ENCODE assay signal across 10 cellular contexts in the genomic region with DNA sequence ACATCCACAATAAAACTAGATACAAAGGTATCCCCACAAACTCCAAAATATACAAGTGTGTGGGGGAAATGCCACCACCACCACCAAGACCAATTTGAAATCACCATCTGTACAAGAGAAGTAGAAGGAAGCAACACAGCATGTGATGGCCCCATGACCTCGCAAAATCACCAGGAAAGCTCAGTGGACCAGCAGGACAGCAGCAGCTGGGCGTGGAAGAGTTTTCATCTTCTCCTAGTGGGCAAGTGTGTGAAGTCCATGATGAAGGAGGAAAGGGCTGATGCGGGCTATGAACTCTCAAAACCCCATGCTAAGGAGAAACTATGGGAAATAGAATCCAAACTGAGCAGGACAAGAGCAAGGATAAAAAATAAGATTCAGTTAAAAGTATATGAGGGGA. TPM values are rescaled to one million over a fixed set of nuclear protein-coding genes. Genes with fewer than 3 reads are reported as not detected.
DNase-seq lines count a peak whose midpoint lies in the region; ATAC-seq, FAIRE-seq and TF ChIP-seq lines count a peak whose summit lies in the region.
"Had no signal": no experiment of that assay in that cellular context is flagged by ENCODE, and none has a peak within 500 bp of the region (broad histone marks: within the 10 kb centered on the region; RNA-seq: fewer than 3 reads in every experiment).

No MANE protein-coding gene starts in this region.

- H3K27me3 ChIP-seq in brain microvascular endothelial cell (replicated peaks): no peaks in the 10 kb centered on the region
- H3K27me3 ChIP-seq: transverse colon had no signal

- H3K27ac Mint-ChIP-seq in natural killer cell: peak overlapping the region; percentile 45

- TF ChIP-seq POLR2A in lower leg skin (IDR thresholded peaks at IDR 0.05): no peak

- no peak overlapping the region for H3K4me3 Mint-ChIP-seq in natural killer cell

- H3K4me3 ChIP-seq in brain microvascular endothelial cell (ENCODE audit: low read depth, low read length) (no peak overlapping the region), lower leg skin (ENCODE audit: low read depth, poor library complexity, severe bottlenecking) (no peak overlapping the region)
- H3K4me3 ChIP-seq: transverse colon had no signal

- in situ Hi-C loops in brain microvascular endothelial cell (cut with HindIII; ENCODE audit: low pct_ligation_motif_present, low sequenced_read_pairs): no loop called here

- 88 to 91% methylated on average over 3 of the region's 3 CpGs for WGBS in lower leg skin, 2 donors

- peak; percentile 40 for TF ChIP-seq CTCF in brain microvascular endothelial cell (IDR thresholded peaks at IDR 0.05; ENCODE audit: low read depth, low read length, missing control alignments)
- TF ChIP-seq CTCF in natural killer cell (IDR thresholded peaks at IDR 0.05): no peak
- TF ChIP-seq CTCF in lower leg skin (IDR thresholded peaks at IDR 0.05): no peak

- H3K9me3 Mint-ChIP-seq in natural killer cell: no peaks in the 10 kb centered on the region

- DNase-seq in NCI-H2171 treated with DMSO at 0.1 percent for 48 hours (lab: John Stamatoyannopoulos, UW): peak; percentile 14
- no peak for DNase-seq in NCI-H2171 (lab: John Stamatoyannopoulos, UW)
- DNase-seq in LHCN-M2 (ENCODE audit: low read depth): peak; percentile 72
- no peak for DNase-seq in brain microvascular endothelial cell
- DNase-seq in natural killer cell: no peak
- DNase-seq in RCC 7860 (ENCODE audit: low spot score): no peak
- no peak for DNase-seq in NCI-H2107 treated with DMSO at 0.1 percent for 48 hours (lab: John Stamatoyannopoulos, UW; ENCODE audit: unreplicated experiment)
- no peak for DNase-seq in lower leg skin (ENCODE audit: low spot score in 2 of 2)
- DNase-seq: cerebellar nuclear complex, transverse colon had no signal

- ATAC-seq in natural killer cell: no peak

- H3K36me3 ChIP-seq in brain microvascular endothelial cell (replicated peaks): peaks cover 28% of the 10 kb centered on the region

- peaks cover 8% of the 10 kb centered on the region for H3K36me3 Mint-ChIP-seq in natural killer cell

- no peak overlapping the region for H3K27ac ChIP-seq in brain microvascular endothelial cell
- H3K27ac ChIP-seq: transverse colon had no signal

- FAIRE-seq in RCC 7860 (lab: Jason Lieb, UNC): no peak

- no peaks in the 10 kb centered on the region for H3K27me3 Mint-ChIP-seq in natural killer cell (ENCODE audit: low read depth in 2 of 2)

- intact Hi-C loops in natural killer cell (cut with micrococcal nuclease): no loop called here
- intact Hi-C loops in lower leg skin (cut with DNase I; ENCODE audit: low total_unique reads): no loop called here

- H3K4me1 Mint-ChIP-seq in natural killer cell: peaks cover 29 to 31% of the 10 kb centered on the region in 2 donors

RNA-seq across cellular contexts. Expression of a gene that starts 58.1 kb away (rescaled TPM):
- total RNA-seq in LHCN-M2 (2014; rRNA removed) (58.0 and 65.3 TPM in 2 replicates), natural killer cell (10 to 100 TPM; 67.6 to 70.6 (median 69.3) TPM), lower leg skin (100 to 1,000 TPM in 1 of 4 donors, 10 to 100 TPM in 3; 57.9 to 121 (median 66.2) TPM)
- polyA plus RNA-seq in LHCN-M2 (2012): 32.4 TPM

Comparison
In these comparisons a context has a peak if more than half of its experiments do, and no peak if none do; other contexts are left out.
1. DNase-seq: peak in NCI-H2171 treated with DMSO at 0.1 percent for 48 hours (single experiment) and LHCN-M2 (single experiment); none in NCI-H2171 (single experiment), brain microvascular endothelial cell (single experiment), natural killer cell (single experiment), RCC 7860 (single experiment), NCI-H2107 treated with DMSO at 0.1 percent for 48 hours (single experiment) and lower leg skin (0 of 2).